In genomic region chr15:42495361-42496212, GRCh38 we compare ENCODE assay signal across 8 cellular contexts. TPM values are rescaled to one million over a fixed set of nuclear protein-coding genes. Genes with fewer than 3 reads are reported as not detected.
DNase-seq lines count a peak whose midpoint lies in the region; ATAC-seq and TF ChIP-seq lines count a peak whose summit lies in the region.

TSS of gene SNAP23 (plus strand) at chr15:42495634. CDS start at chr15:42511847, 16,213 bp downstream.

- no peaks in the 10 kb centered on the region for H3K36me3 ChIP-seq in HAP-1 (replicated peaks)
- no peaks in the 10 kb centered on the region for H3K36me3 ChIP-seq in MM.1S (replicated peaks; ENCODE audit: insufficient read depth, low read length)
- no peaks in the 10 kb centered on the region for H3K36me3 ChIP-seq in neural cell (ENCODE audit: insufficient read depth, low read length)

- TF ChIP-seq RAD21 in neural cell (conservative IDR thresholded peaks at IDR 0.05), result no peak

- H3K9me2 ChIP-seq in MM.1S (replicated peaks; ENCODE audit: insufficient read depth, low read length) (no peaks in the 10 kb centered on the region), neural cell (ENCODE audit: insufficient read depth, low read length) (no peaks in the 10 kb centered on the region)

- no peak within 1 kb of the TSS for H3K27ac ChIP-seq in MM.1S (ENCODE audit: low read length)
- H3K27ac ChIP-seq in neural cell (ENCODE audit: low read length), result peak within 1 kb of the TSS; percentile 37

- H4K20me1 ChIP-seq in MM.1S (ENCODE audit: insufficient read depth, low read length), result no peaks in the 10 kb centered on the region
- no peaks in the 10 kb centered on the region for H4K20me1 ChIP-seq in neural cell (ENCODE audit: insufficient read depth)

- H3K9ac ChIP-seq in MM.1S (ENCODE audit: low read length), result peak within 1 kb of the TSS; percentile 67
- peak within 1 kb of the TSS; percentile 55 for H3K9ac ChIP-seq in neural cell (ENCODE audit: low read length)

- H3K4me3 ChIP-seq in HAP-1 (peak within 1 kb of the TSS; percentile 61), MM.1S (ENCODE audit: low read length) (peak within 1 kb of the TSS; percentile 83), fibroblast of villous mesenchyme (ENCODE audit: low read depth, low read length) (peak within 1 kb of the TSS; percentile 98), neural cell (ENCODE audit: low read length) (peak within 1 kb of the TSS; percentile 85)

- H3K79me2 ChIP-seq in MM.1S (ENCODE audit: low read length), result peaks cover 24% of the 10 kb centered on the region
- H3K79me2 ChIP-seq in neural cell (replicated peaks; ENCODE audit: insufficient read depth, low read length), result peaks cover 12% of the 10 kb centered on the region

- H3K9me3 Mint-ChIP-seq in stimulated activated naive CD8-positive, alpha-beta T cell treated with anti-CD3 and anti-CD28 coated beads, Interleukin-15, amount 100 ng/mL, for 72 hours, result no peaks in the 10 kb centered on the region

- peaks cover 67% of the 10 kb centered on the region for H3K4me1 Mint-ChIP-seq in stimulated activated naive CD8-positive, alpha-beta T cell treated with anti-CD3 and anti-CD28 coated beads, Interleukin-15, amount 100 ng/mL, for 72 hours

- H3K4me1 ChIP-seq in HAP-1, result peaks cover 20% of the 10 kb centered on the region
- H3K4me1 ChIP-seq in MM.1S (ENCODE audit: low read length), result peaks cover 14% of the 10 kb centered on the region

- no peaks in the 10 kb centered on the region for H3K9me3 ChIP-seq in HAP-1
- no peaks in the 10 kb centered on the region for H3K9me3 ChIP-seq in MM.1S (replicated peaks; ENCODE audit: insufficient read depth, low read length)
- no peaks in the 10 kb centered on the region for H3K9me3 ChIP-seq in neural cell (ENCODE audit: low read length)

- H3K4me2 ChIP-seq in MM.1S (ENCODE audit: low read depth, low read length) (peak within 1 kb of the TSS; percentile 91), neural cell (ENCODE audit: low read length) (peak within 1 kb of the TSS; percentile 86)

- ATAC-seq in stimulated activated naive CD8-positive, alpha-beta T cell treated with anti-CD3 and anti-CD28 coated beads, Interleukin-15, amount 100 ng/mL, for 72 hours, result peak; percentile 97

- TF ChIP-seq EP300 in neural cell (conservative IDR thresholded peaks at IDR 0.05; ENCODE audit: poor library complexity, severe bottlenecking), result no peak

- no peak for TF ChIP-seq CTCF in MM.1S (IDR thresholded peaks at IDR 0.05; ENCODE audit: low read length)
- TF ChIP-seq CTCF in fibroblast of villous mesenchyme (IDR thresholded peaks at IDR 0.05; ENCODE audit: insufficient read depth, low read depth, low read length), result no peak
- peak; percentile 14 for TF ChIP-seq CTCF in neural cell (IDR thresholded peaks at IDR 0.05; ENCODE audit: poor library complexity, severe bottlenecking)

- peak; percentile 95 for DNase-seq in ELF-1 (ENCODE audit: low read depth, low spot score)
- peak; percentile 88 to 92 for DNase-seq in HAP-1 (ENCODE audit: low spot score in 2 of 2)
- peak; percentile 89 for DNase-seq in MM.1S
- peak; percentile 89 for DNase-seq in SIG-M5 treated with dmso at 0.1 percent for 504 hours (lab: John Stamatoyannopoulos, UW; ENCODE audit: unreplicated experiment)
- DNase-seq in activated gamma-delta T cell treated with Interleukin-2 at 50 U/mL for 16 hours, result peak; percentile 76
- peak; percentile 98 for DNase-seq in fibroblast of villous mesenchyme (ENCODE audit: low read depth)
- peak; percentile 73 to 81 for DNase-seq in stimulated activated naive CD8-positive, alpha-beta T cell treated with anti-CD3 and anti-CD28 coated beads, Interleukin-15, amount 100 ng/mL, for 72 hours

- no peaks in the 10 kb centered on the region for H3K27me3 Mint-ChIP-seq in stimulated activated naive CD8-positive, alpha-beta T cell treated with anti-CD3 and anti-CD28 coated beads, Interleukin-15, amount 100 ng/mL, for 72 hours

- no peaks in the 10 kb centered on the region for H3K27me3 ChIP-seq in HAP-1 (ENCODE audit: low read depth)
- no peaks in the 10 kb centered on the region for H3K27me3 ChIP-seq in MM.1S (replicated peaks; ENCODE audit: insufficient read depth, low read length)
- no peaks in the 10 kb centered on the region for H3K27me3 ChIP-seq in neural cell (ENCODE audit: insufficient read depth, low read depth, low read length)

- peak within 1 kb of the TSS; percentile 71 for H2AFZ ChIP-seq in MM.1S (ENCODE audit: low read length)
- peak within 1 kb of the TSS; percentile 73 for H2AFZ ChIP-seq in neural cell (ENCODE audit: low read depth, low read length)

- H3K4me3 Mint-ChIP-seq in stimulated activated naive CD8-positive, alpha-beta T cell treated with anti-CD3 and anti-CD28 coated beads, Interleukin-15, amount 100 ng/mL, for 72 hours, result peak within 1 kb of the TSS; percentile 91 to 92

- in situ Hi-C loops in HAP-1 (cut with MboI; ENCODE audit: low sequenced_read_pairs), result no loop called here

- peak within 1 kb of the TSS; percentile 90 to 93 for H3K27ac Mint-ChIP-seq in stimulated activated naive CD8-positive, alpha-beta T cell treated with anti-CD3 and anti-CD28 coated beads, Interleukin-15, amount 100 ng/mL, for 72 hours

- H3F3A ChIP-seq in MM.1S (ENCODE audit: insufficient read depth, low read length) (no peaks in the 10 kb centered on the region), neural cell (ENCODE audit: insufficient read depth, low read length, poor library complexity, severe bottlenecking) (peaks cover 5% of the 10 kb centered on the region)

TF ChIP-seq in neural cell, 6 proteins besides CTCF, POLR2A, EP300 and RAD21:
- TF ChIP-seq POLR2AphosphoS5 (IDR thresholded peaks at IDR 0.05) (peak; percentile 39), EZH2 (IDR thresholded peaks at IDR 0.05; ENCODE audit: borderline replicate concordance, insufficient read depth, low read length, poor library complexity, severe bottlenecking) (no peak), SMC3 (conservative IDR thresholded peaks at IDR 0.05; ENCODE audit: poor library complexity) (peak; percentile 23), TAF1 (IDR thresholded peaks at IDR 0.05; ENCODE audit: low read depth) (no peak), MXI1 (conservative IDR thresholded peaks at IDR 0.05; ENCODE audit: poor library complexity, severe bottlenecking) (peak; percentile 72), REST (IDR thresholded peaks at IDR 0.05; ENCODE audit: borderline replicate concordance) (no peak)

RNA-seq across cellular contexts. Expression of gene SNAP23, which starts in this region (rescaled TPM):
- total RNA-seq in fibroblast of villous mesenchyme, result 81.5 and 83.3 TPM in 2 replicates
- polyA plus RNA-seq in neural cell, result 36.6 and 40.7 TPM in 2 replicates
- polyA minus RNA-seq in neural cell, result 11.7 and 13.4 TPM in 2 replicates
